18 cellular contexts compared by ENCODE assay signal in the genomic region with DNA sequence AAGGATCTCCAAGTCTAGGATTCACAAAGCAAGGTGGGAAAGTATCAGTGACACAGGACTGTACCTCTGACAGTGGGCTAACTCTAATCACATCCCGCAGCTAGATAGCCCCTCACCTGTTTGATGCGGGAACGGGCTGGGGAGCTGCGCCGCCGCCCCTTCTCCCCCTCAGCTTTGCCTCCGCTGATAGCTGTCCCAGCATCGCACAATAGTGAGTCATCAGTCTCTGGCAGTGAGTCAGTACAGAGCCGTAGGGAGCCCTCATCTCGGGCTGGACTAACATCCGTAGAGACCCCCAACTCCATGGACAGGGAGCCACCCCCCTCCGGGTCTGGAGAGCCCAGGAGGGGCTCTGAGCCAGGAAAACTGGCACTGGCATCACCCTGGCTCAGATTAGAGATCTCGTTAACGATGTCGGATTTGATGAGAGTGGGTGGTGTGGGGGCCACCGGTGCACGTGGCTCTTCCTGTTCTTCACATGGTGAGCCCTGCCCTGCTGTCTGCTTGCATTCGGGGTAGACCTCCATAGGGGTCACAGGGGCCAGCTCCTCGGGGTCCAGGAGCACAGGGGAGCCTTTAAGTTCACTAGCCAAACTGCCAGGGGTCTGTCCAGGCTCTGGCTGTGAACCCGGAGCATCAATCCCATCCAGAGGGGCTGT. TPM values are rescaled to one million over a fixed set of nuclear protein-coding genes. Genes with fewer than 3 reads are reported as not detected.
DNase-seq lines count a peak whose midpoint lies in the region; ATAC-seq and TF ChIP-seq lines count a peak whose summit lies in the region.
"Had no signal": no experiment of that assay in that cellular context is flagged by ENCODE, and none has a peak within 500 bp of the region (broad histone marks: within the 10 kb centered on the region; RNA-seq: fewer than 3 reads in every experiment).

No MANE protein-coding gene starts in this region.

- H3K27ac ChIP-seq in right cardiac atrium (ENCODE audit: low read length) (no peak overlapping the region), right atrium auricular region (no peak overlapping the region), hepatocyte (no peak overlapping the region)
- H3K27ac ChIP-seq: neural progenitor cell had no signal

- peak; percentile 8 to 16 for ATAC-seq in right cardiac atrium

- in situ Hi-C loops in astrocyte of the cerebellum (cut with HindIII; ENCODE audit: low sequenced_read_pairs): no loop called here

- no peak overlapping the region for H3K4me3 ChIP-seq in right cardiac atrium (ENCODE audit: low read length)
- no peak overlapping the region for H3K4me3 ChIP-seq in right atrium auricular region
- no peak overlapping the region for H3K4me3 ChIP-seq in astrocyte of the cerebellum (ENCODE audit: low read depth, low read length)
- no peak overlapping the region for H3K4me3 ChIP-seq in hepatocyte
- H3K4me3 ChIP-seq: neural progenitor cell had no signal

- DNase-seq in right cardiac atrium (no peak), right atrium auricular region (ENCODE audit: low spot score) (no peak), astrocyte of the cerebellum (ENCODE audit: low read depth) (peak; percentile 45), head of caudate nucleus (peak in 39 of 42 donors; percentile 18 to 84 (median 55)), germinal center (ENCODE audit: low spot score) (no peak), NCI-H345 (lab: John Stamatoyannopoulos, UW) (no peak), hepatocyte (ENCODE audit: low spot score) (no peak), ureter (ENCODE audit: low spot score) (no peak)
- DNase-seq: activated T-cell treated with anti-CD3 and anti-CD28 coated beads, Interleukin-2, amount 50 U/mL, for 24 hours; amniotic stem cell; DMS153; effector memory CD4-positive, alpha-beta T cell; hippocampal formation; NCI-H2171; stimulated activated CD4-positive, alpha-beta T cell treated with anti-CD3 and anti-CD28 coated beads, Interleukin-12 subunit alpha, Interleukin-12 subunit beta, amount 100 ng/mL, for 4 hours; SW 1271 had no signal

- no peak overlapping the region for H2AFZ ChIP-seq in hepatocyte
- H2AFZ ChIP-seq: neural progenitor cell had no signal

- peaks cover 100% of the 10 kb centered on the region for H3K36me3 ChIP-seq in right atrium auricular region
- H3K36me3 ChIP-seq in hepatocyte (replicated peaks; ENCODE audit: insufficient read depth, low read depth): no peaks in the 10 kb centered on the region
- H3K36me3 ChIP-seq: neural progenitor cell had no signal

- TF ChIP-seq CTCF in right atrium auricular region (IDR thresholded peaks at IDR 0.05) (no peak), astrocyte of the cerebellum (IDR thresholded peaks at IDR 0.05; ENCODE audit: low read depth, low read length, missing control alignments) (no peak), hepatocyte (IDR thresholded peaks at IDR 0.05; ENCODE audit: poor library complexity) (no peak)

- no peaks in the 10 kb centered on the region for H3K4me1 ChIP-seq in right cardiac atrium (ENCODE audit: control insufficient read depth, insufficient read depth, low read length)
- H3K4me1 ChIP-seq in right atrium auricular region: no peaks in the 10 kb centered on the region
- no peaks in the 10 kb centered on the region for H3K4me1 ChIP-seq in hepatocyte (ENCODE audit: insufficient read depth)
- H3K4me1 ChIP-seq: neural progenitor cell had no signal

- peaks cover 13% of the 10 kb centered on the region for H4K20me1 ChIP-seq in hepatocyte (ENCODE audit: insufficient read depth, poor library complexity, severe bottlenecking)

- H3K27me3 ChIP-seq in right cardiac atrium (ENCODE audit: control insufficient read depth, insufficient read depth) (no peaks in the 10 kb centered on the region), right atrium auricular region (no peaks in the 10 kb centered on the region), hepatocyte (no peaks in the 10 kb centered on the region)
- H3K27me3 ChIP-seq: neural progenitor cell had no signal

- H3K9me3 ChIP-seq in right cardiac atrium (ENCODE audit: control insufficient read depth, low read length) (no peaks in the 10 kb centered on the region), right atrium auricular region (no peaks in the 10 kb centered on the region), hepatocyte (ENCODE audit: low read depth) (no peaks in the 10 kb centered on the region)

- intact Hi-C loops in right cardiac atrium (cut with DNase I) (no loop called here), head of caudate nucleus (cut with DNase I) (no loop called here)

- H3K4me2 ChIP-seq in hepatocyte: no peak overlapping the region
- H3K4me2 ChIP-seq: neural progenitor cell had no signal

- peaks cover 17% of the 10 kb centered on the region for H3K79me2 ChIP-seq in hepatocyte

- 70% methylated on average over 20 of the region's 20 CpGs for WGBS in right cardiac atrium
- WGBS in hepatocyte (ENCODE audit: low lambda C conversion rate, missing lambda C conversion rate): 85% methylated on average over 20 of the region's 20 CpGs

- H3K9me2 ChIP-seq in hepatocyte (replicated peaks; ENCODE audit: insufficient read depth): no peaks in the 10 kb centered on the region

RNA-seq across cellular contexts. Expression of a gene that starts 10.9 kb away (rescaled TPM):
- 10 to 100 TPM; 38.8 to 53.5 (median 46.2) TPM for total RNA-seq in right cardiac atrium
- 43.1 TPM for polyA plus RNA-seq in right cardiac atrium
- total RNA-seq in right atrium auricular region: 10 to 100 TPM; 39.9 to 49.1 TPM
- total RNA-seq in hepatocyte: 18.2 and 37.3 TPM in 2 replicates
- 31.2 and 39.8 TPM in 2 replicates for polyA plus RNA-seq in hepatocyte
- 115 TPM for total RNA-seq in ureter

RNA-seq across cellular contexts. Expression of a gene that starts 20.1 kb away (rescaled TPM):
- total RNA-seq in right cardiac atrium (under 1 TPM in 2 of 4 donors, not detected in 2; 0.21 to 0.31 TPM), right atrium auricular region (under 1 TPM in 1 of 2 donors, not detected in 1; 0.35 TPM), hepatocyte (0.30 TPM in 1 of 2 replicates, not detected in the other), ureter (not detected)
- polyA plus RNA-seq in right cardiac atrium (0.59 TPM), hepatocyte (not detected in 2 replicates)

RNA-seq across cellular contexts. Expression of a gene that starts 31.1 kb away (rescaled TPM):
- total RNA-seq in right cardiac atrium: 10 to 100 TPM; 65.7 to 88.9 (median 80.7) TPM
- 72.4 TPM for polyA plus RNA-seq in right cardiac atrium
- total RNA-seq in right atrium auricular region: 10 to 100 TPM; 68.5 to 74.8 TPM
- 61.5 and 69.8 TPM in 2 replicates for total RNA-seq in hepatocyte
- 39.9 and 46.0 TPM in 2 replicates for polyA plus RNA-seq in hepatocyte
- total RNA-seq in ureter: 72.6 TPM

RNA-seq across cellular contexts. Expression of a gene that starts 44.9 kb away (rescaled TPM):
- total RNA-seq in right cardiac atrium (1 to 10 TPM in 1 of 4 donors, under 1 TPM in 3; 0.35 to 1.7 (median 0.68) TPM), right atrium auricular region (under 1 TPM; 0.35 to 0.56 TPM), hepatocyte (0.28 TPM in 1 of 2 replicates, not detected in the other), ureter (0.70 TPM)
- polyA plus RNA-seq in right cardiac atrium (0.54 TPM), hepatocyte (not detected in 2 replicates)

RNA-seq across cellular contexts. Expression of a gene that starts 50.5 kb away (rescaled TPM):
- 1 to 10 TPM in 2 of 4 donors, under 1 TPM in 2; 0.42 to 2.8 (median 1.1) TPM for total RNA-seq in right cardiac atrium
- 1.6 TPM for polyA plus RNA-seq in right cardiac atrium
- under 1 TPM; 0.44 to 0.67 TPM for total RNA-seq in right atrium auricular region
- 0.10 and 0.20 TPM in 2 replicates for total RNA-seq in hepatocyte
- polyA plus RNA-seq in hepatocyte: not detected in 2 replicates
- 0.10 TPM for total RNA-seq in ureter
- polyA plus RNA-seq: liver had no signal

Comparison
In these comparisons a context has a peak if more than half of its experiments do, and no peak if none do; other contexts are left out.
1. DNase-seq: peak in astrocyte of the cerebellum (single experiment) and head of caudate nucleus (39 of 42); none in right cardiac atrium (0 of 3), right atrium auricular region (single experiment), germinal center (single experiment), NCI-H345 (single experiment), hepatocyte (single experiment) and ureter (single experiment).